Comparison of ENCODE assay signal across 6 cellular contexts in genomic region chr19:48403606-48404005, GRCh38. TPM values are rescaled to one million over a fixed set of nuclear protein-coding genes. Genes with fewer than 3 reads are reported as not detected.
DNase-seq lines count a peak whose midpoint lies in the region; ATAC-seq and TF ChIP-seq lines count a peak whose summit lies in the region.

No MANE protein-coding gene starts in this region.

- H4K20me1 ChIP-seq in DOHH2 (ENCODE audit: control insufficient read depth, insufficient read depth, low read depth, low read length): no peaks in the 10 kb centered on the region

- TF ChIP-seq CTCF in DOHH2 (IDR thresholded peaks at IDR 0.05; ENCODE audit: low read depth, low read length, poor library complexity, severe bottlenecking): no peak

- H3K27ac Mint-ChIP-seq in T-helper 2 cell treated with Interferon-gamma antibody and Interleukin-4, amounts not matched to agents 5 μg/mL and 100 μg/mL, for 36 hours: no peak overlapping the region

- no peaks in the 10 kb centered on the region for H3K79me2 ChIP-seq in DOHH2 (ENCODE audit: control insufficient read depth, low read length)

- no peak overlapping the region for H3K4me3 Mint-ChIP-seq in T-helper 2 cell treated with Interferon-gamma antibody and Interleukin-4, amounts not matched to agents 5 μg/mL and 100 μg/mL, for 36 hours

- peak; percentile 30 for DNase-seq in T-helper 2 cell treated with Interferon-gamma antibody and Interleukin-4, amounts not matched to agents 5 μg/mL and 100 μg/mL, for 36 hours (ENCODE audit: low spot score)
- DNase-seq in left cardiac atrium (no peak), DMS79 treated with DMSO at 0.1 percent for 48 hours (lab: John Stamatoyannopoulos, UW) (no peak)

- ATAC-seq in HG02885 (IDR thresholded peaks at IDR 0.05; ENCODE audit: poor library complexity, unreplicated experiment): peak; percentile 67
- peak; percentile 21 to 71 for ATAC-seq in left cardiac atrium
- no peak for ATAC-seq in HG03460 (IDR thresholded peaks at IDR 0.05; ENCODE audit: unreplicated experiment)

- no peaks in the 10 kb centered on the region for H3K9me2 ChIP-seq in DOHH2 (replicated peaks; ENCODE audit: control insufficient read depth, low read length)

- 0 out of 2 replicates have a peak, but pooled peaks cover 4% of the 10 kb centered on the region for H3F3A ChIP-seq in DOHH2 (ENCODE audit: control insufficient read depth, insufficient read depth)

- no peak overlapping the region for H3K4me3 ChIP-seq in DOHH2 (ENCODE audit: low read length)

- H3K27ac ChIP-seq in DOHH2 (ENCODE audit: low read depth, low read length): no peak overlapping the region

- no peaks in the 10 kb centered on the region for H3K9me3 ChIP-seq in DOHH2 (ENCODE audit: control insufficient read depth, insufficient read depth, low read length)

- H3K36me3 ChIP-seq in DOHH2 (ENCODE audit: control insufficient read depth, low read length): no peaks in the 10 kb centered on the region

- no peaks in the 10 kb centered on the region for H3K9me3 Mint-ChIP-seq in T-helper 2 cell treated with Interferon-gamma antibody and Interleukin-4, amounts not matched to agents 5 μg/mL and 100 μg/mL, for 36 hours

- peaks cover 5% of the 10 kb centered on the region for H3K27me3 ChIP-seq in DOHH2 (ENCODE audit: control insufficient read depth, low read length)

- peaks cover 20% of the 10 kb centered on the region for H3K4me1 ChIP-seq in DOHH2 (ENCODE audit: control insufficient read depth, low read length)

- H3K36me3 Mint-ChIP-seq in T-helper 2 cell treated with Interferon-gamma antibody and Interleukin-4, amounts not matched to agents 5 μg/mL and 100 μg/mL, for 36 hours (ENCODE audit: low read depth): no peaks in the 10 kb centered on the region

- H3K4me1 Mint-ChIP-seq in T-helper 2 cell treated with Interferon-gamma antibody and Interleukin-4, amounts not matched to agents 5 μg/mL and 100 μg/mL, for 36 hours (ENCODE audit: low read depth): peaks cover 17% of the 10 kb centered on the region

- peaks cover 10% of the 10 kb centered on the region for H3K27me3 Mint-ChIP-seq in T-helper 2 cell treated with Interferon-gamma antibody and Interleukin-4, amounts not matched to agents 5 μg/mL and 100 μg/mL, for 36 hours (ENCODE audit: low read depth)

- intact Hi-C loops in left cardiac atrium (cut with DNase I): no loop called here

- H3K4me2 ChIP-seq in DOHH2 (ENCODE audit: low read length): peak overlapping the region; percentile 41

RNA-seq across cellular contexts. Expression of gene GRIN2D, which starts 10.1 kb away (rescaled TPM):
- under 1 TPM; 0.39 to 0.47 TPM for total RNA-seq in left cardiac atrium

RNA-seq across cellular contexts. Expression of gene KDELR1, which starts 12.3 kb away (rescaled TPM):
- total RNA-seq in left cardiac atrium: 100 to 1,000 TPM in 1 of 2 donors, 10 to 100 TPM in 1; 81.4 to 103 TPM

RNA-seq across cellular contexts. Expression of gene SYNGR4, which starts 39.4 kb away (rescaled TPM):
- not detected for total RNA-seq in left cardiac atrium

RNA-seq across cellular contexts. Expression of gene TMEM143, which starts 39.9 kb away (rescaled TPM):
- 10 to 100 TPM; 30.5 to 43.0 TPM for total RNA-seq in left cardiac atrium

RNA-seq across cellular contexts. Expression of gene GRWD1, which starts 42.2 kb away (rescaled TPM):
- total RNA-seq in left cardiac atrium: 10 to 100 TPM; 18.1 to 24.9 TPM
